ENCODE assay signal across 15 cellular contexts in genomic region chr18:36035253-36035652, GRCh38. TPM values are rescaled to one million over a fixed set of nuclear protein-coding genes. Genes with fewer than 3 reads are reported as not detected.
A peak's percentile ranks its signal among the peaks of the same experiment; 100 is the strongest.
DNase-seq lines count a peak whose midpoint lies in the region; TF ChIP-seq lines count a peak whose summit lies in the region.
"Had no signal": no experiment of that assay in that cellular context is flagged by ENCODE, and none has a peak within 500 bp of the region (broad histone marks: within the 10 kb centered on the region; RNA-seq: fewer than 3 reads in every experiment).

No MANE protein-coding gene starts in this region.

- POLR2A ChIA-PET in HEK293 (lab: Yijun Ruan, JAX) = no interaction called here

- H3K4me3 Mint-ChIP-seq in progenitor cell of endocrine pancreas (ENCODE audit: low read depth) = no peak overlapping the region
- no peak overlapping the region for H3K4me3 Mint-ChIP-seq in activated naive CD4-positive, alpha-beta T cell treated with anti-CD3 and anti-CD28 coated beads for 36 hours
- H3K4me3 Mint-ChIP-seq: effector memory CD8-positive, alpha-beta T cell; H9 had no signal

- no peak overlapping the region for H3K4me3 ChIP-seq in HEK293 (ENCODE audit: low read depth, low read length)
- H3K4me3 ChIP-seq: lung had no signal

- H3K4me1 Mint-ChIP-seq in progenitor cell of endocrine pancreas (ENCODE audit: low read depth) = peaks cover 17% of the 10 kb centered on the region
- peaks cover 36% of the 10 kb centered on the region for H3K4me1 Mint-ChIP-seq in activated naive CD4-positive, alpha-beta T cell treated with anti-CD3 and anti-CD28 coated beads for 36 hours (ENCODE audit: low read depth)

- peaks cover 3 to 44% of the 10 kb centered on the region in 2 experiments; a peak in 2 of 3 replicates for H3K36me3 ChIP-seq in HEK293 (ENCODE audit: control insufficient read depth in 2 of 2, insufficient read depth in 1 of 2, low read length in 2 of 2)

- H3K27ac Mint-ChIP-seq in progenitor cell of endocrine pancreas = no peak overlapping the region
- H3K27ac Mint-ChIP-seq in activated naive CD4-positive, alpha-beta T cell treated with anti-CD3 and anti-CD28 coated beads for 36 hours = no peak overlapping the region
- H3K27ac Mint-ChIP-seq: H9 had no signal

- CTCF ChIA-PET in HEK293 (lab: Yijun Ruan, JAX) = no interaction called here
- CTCF ChIA-PET in activated naive CD4-positive, alpha-beta T cell treated with anti-CD3 and anti-CD28 coated beads for 36 hours (lab: Charles Lee) = interaction anchor here (0.6 kb wide), 1 partner anchor 15 kb away, joined by 4 read pairs; no protein-coding TSS in a partner anchor

- H3K27me3 Mint-ChIP-seq in progenitor cell of endocrine pancreas = no peaks in the 10 kb centered on the region
- H3K27me3 Mint-ChIP-seq in activated naive CD4-positive, alpha-beta T cell treated with anti-CD3 and anti-CD28 coated beads for 36 hours (ENCODE audit: low read depth) = no peaks in the 10 kb centered on the region
- H3K27me3 Mint-ChIP-seq: effector memory CD8-positive, alpha-beta T cell had no signal

- TF ChIP-seq CTCF in AG09319 (IDR thresholded peaks at IDR 0.05; ENCODE audit: low read depth, low read length) (no peak), HEK293 (tag by site-specific recombination; IDR thresholded peaks at IDR 0.05) (no peak), progenitor cell of endocrine pancreas (IDR thresholded peaks at IDR 0.05; ENCODE audit: unreplicated experiment) (no peak)

- intact Hi-C loops in activated naive CD4-positive, alpha-beta T cell treated with anti-CD3 and anti-CD28 coated beads for 36 hours (cut with micrococcal nuclease) = no loop called here

- H3K27ac ChIP-seq in HEK293 (ENCODE audit: extremely low read depth, low read depth, low read length) = no peak overlapping the region

- peaks cover 4% of the 10 kb centered on the region; the same call in 1 of the 2 replicates for H3K4me1 ChIP-seq in HEK293 (ENCODE audit: control insufficient read depth, insufficient read depth, low read length)

- no peaks in the 10 kb centered on the region for H3K9me3 ChIP-seq in HEK293 (ENCODE audit: control insufficient read depth, insufficient read depth, low read depth, low read length)

- in situ Hi-C loops in ACHN (cut with HindIII; ENCODE audit: low pct_ligation_motif_present, low pct_unique_long_range_greater_than_20kb, low sequenced_read_pairs) = no loop called here

- DNase-seq in AG09319 (ENCODE audit: extremely low read depth, low read depth) (peak; percentile 8), NCI-H226 (peak; percentile 34), astrocyte of the hippocampus (ENCODE audit: low read depth, low spot score) (peak; percentile 29), progenitor cell of endocrine pancreas (ENCODE audit: low spot score, unreplicated experiment) (no peak), T-helper 2 cell (no peak), ACHN (no peak)
- DNase-seq in activated naive CD4-positive, alpha-beta T cell treated with anti-CD3 and anti-CD28 coated beads for 36 hours = no peak
- DNase-seq: activated CD4-positive, CD25-positive, alpha-beta regulatory T cell; activated T-cell treated with anti-CD3 and anti-CD28 coated beads, Interleukin-2, amount 50 U/mL, for 48 hours; effector memory CD8-positive, alpha-beta T cell; H9; NCI-H2227 treated with DMSO at 0.1 percent for 48 hours; occipital lobe had no signal

- H3K9me3 Mint-ChIP-seq in progenitor cell of endocrine pancreas (ENCODE audit: low read depth) = peaks cover 20% of the 10 kb centered on the region
- peaks cover 23% of the 10 kb centered on the region for H3K9me3 Mint-ChIP-seq in activated naive CD4-positive, alpha-beta T cell treated with anti-CD3 and anti-CD28 coated beads for 36 hours
- H3K9me3 Mint-ChIP-seq: effector memory CD8-positive, alpha-beta T cell had no signal

- H3K36me3 Mint-ChIP-seq in progenitor cell of endocrine pancreas (ENCODE audit: insufficient read depth) = peaks cover 52% of the 10 kb centered on the region
- H3K36me3 Mint-ChIP-seq in activated naive CD4-positive, alpha-beta T cell treated with anti-CD3 and anti-CD28 coated beads for 36 hours (ENCODE audit: low read depth) = peaks cover 38% of the 10 kb centered on the region

TF ChIP-seq in HEK293, 187 proteins besides CTCF, POLR2A, EP300 and RAD21:
- peak; percentile 50 for TF ChIP-seq ZNF133 (tag by site-specific recombination; IDR thresholded peaks at IDR 0.05)
- TF ChIP-seq SP2 (tag by site-specific recombination; IDR thresholded peaks at IDR 0.05) = no peak
- peak; percentile 21 for TF ChIP-seq SETDB1 (IDR thresholded peaks at IDR 0.05; ENCODE audit: insufficient read length, low read length)
- TF ChIP-seq YY1 (tag by site-specific recombination; IDR thresholded peaks at IDR 0.05) = no peak
- peak; percentile 35; the same call in 1 of the 2 replicates for TF ChIP-seq PRDM1 (tag by site-specific recombination; IDR thresholded peaks at IDR 0.05)
- peak; percentile 39 for TF ChIP-seq FEZF1 (tag by site-specific recombination; IDR thresholded peaks at IDR 0.05)
- peak; percentile 77 for TF ChIP-seq PRDM6 (tag by site-specific recombination; IDR thresholded peaks at IDR 0.05)
- peak; percentile 76 for TF ChIP-seq ZNF692 (tag by site-specific recombination; IDR thresholded peaks at IDR 0.05)
- no peak for TF ChIP-seq ZNF660 (tag by site-specific recombination; IDR thresholded peaks at IDR 0.05)
- no peak for TF ChIP-seq ZNF521 (tag by site-specific recombination; IDR thresholded peaks at IDR 0.05)
- peak; percentile 55 for TF ChIP-seq ZXDB (tag by site-specific recombination; IDR thresholded peaks at IDR 0.05)
- TF ChIP-seq ZNF843 (tag by site-specific recombination; IDR thresholded peaks at IDR 0.05) = peak; percentile 36; the same call in 1 of the 2 replicates

RNA-seq across cellular contexts. Expression of gene RPRD1A, which starts 32.1 kb away (rescaled TPM):
- total RNA-seq in progenitor cell of endocrine pancreas = 72.4 and 75.2 TPM in 2 replicates
- total RNA-seq in activated naive CD4-positive, alpha-beta T cell treated with anti-CD3 and anti-CD28 coated beads for 36 hours = 10 to 100 TPM; 33.9 to 35.1 TPM

Comparison
In these comparisons a context has a peak if more than half of its experiments do, and no peak if none do; other contexts are left out.
1. DNase-seq: peak in AG09319 (single experiment), NCI-H226 (single experiment) and astrocyte of the hippocampus (single experiment); none in progenitor cell of endocrine pancreas (single experiment), T-helper 2 cell (0 of 5), activated naive CD4-positive, alpha-beta T cell treated with anti-CD3 and anti-CD28 coated beads for 36 hours (single experiment) and ACHN (single experiment).